ENCODE assay signal across 12 cellular contexts in genomic region chr9:130213898-130214761, GRCh38. TPM values are rescaled to one million over a fixed set of nuclear protein-coding genes. Genes with fewer than 3 reads are reported as not detected.
A peak's percentile ranks its signal among the peaks of the same experiment; 100 is the strongest.
DNase-seq lines count a peak whose midpoint lies in the region; TF ChIP-seq lines count a peak whose summit lies in the region.
"Had no signal": no experiment of that assay in that cellular context is flagged by ENCODE, and none has a peak within 500 bp of the region (broad histone marks: within the 10 kb centered on the region; RNA-seq: fewer than 3 reads in every experiment).

No MANE protein-coding gene starts in this region.

- no peaks in the 10 kb centered on the region for H3K9me3 ChIP-seq in SJCRH30 (replicated peaks)

- H3K36me3 ChIP-seq in SJCRH30 = peaks cover 18% of the 10 kb centered on the region

- H3K4me3 ChIP-seq in SJCRH30 (no peak overlapping the region), foreskin fibroblast (ENCODE audit: low read depth in 1 of 2, low read length in 2 of 2) (no peak overlapping the region)
- H3K4me3 ChIP-seq: GM12878 had no signal

- H3K27ac ChIP-seq in SJCRH30 = no peak overlapping the region

- DNase-seq in HK-2 (ENCODE audit: unreplicated experiment) = peak; percentile 60
- DNase-seq in SJCRH30 = peak; percentile 58 to 67
- peak; percentile 14 to 60 for DNase-seq in foreskin fibroblast
- peak; percentile 43 for DNase-seq in retina
- DNase-seq in activated effector memory CD4-positive, alpha-beta T cell treated with anti-CD3 and anti-CD28 coated beads, Interleukin-2, amount 50 U/mL, for 16 hours = no peak
- no peak for DNase-seq in cerebellar nuclear complex (lab: John Stamatoyannopoulos, UW)
- no peak for DNase-seq in NCI-H526 (lab: John Stamatoyannopoulos, UW)
- DNase-seq: activated CD8-positive, alpha-beta memory T cell treated with anti-CD3 and anti-CD28 coated beads, Interleukin-2, amount 50 U/mL, for 4 hours; anterior cingulate cortex; naive B cell had no signal

- TF ChIP-seq CTCF in foreskin fibroblast (IDR thresholded peaks at IDR 0.05; ENCODE audit: low read depth, low read length) = no peak

- peaks cover 14% of the 10 kb centered on the region for H3K4me1 ChIP-seq in SJCRH30

- no peaks in the 10 kb centered on the region for H3K27me3 ChIP-seq in SJCRH30

RNA-seq across cellular contexts. Expression of gene NCS1, which starts 41.9 kb away (rescaled TPM):
- total RNA-seq in SJCRH30 (2014; rRNA removed; shearing (Covaris generic)) = 86.2 and 89.2 TPM in 2 replicates

RNA-seq across cellular contexts. Expression of gene HMCN2, which starts 51.4 kb away (rescaled TPM):
- 5.6 and 5.8 TPM in 2 replicates for total RNA-seq in SJCRH30 (2014; rRNA removed; shearing (Covaris generic))
- total RNA-seq: GM12878, M059J had no signal

Comparison
In these comparisons a context has a peak if more than half of its experiments do, and no peak if none do; other contexts are left out.
1. DNase-seq: peak in HK-2 (single experiment), SJCRH30 (2 of 2), foreskin fibroblast (2 of 2) and retina (single experiment); none in activated effector memory CD4-positive, alpha-beta T cell treated with anti-CD3 and anti-CD28 coated beads, Interleukin-2, amount 50 U/mL, for 16 hours (single experiment), cerebellar nuclear complex (0 of 2) and NCI-H526 (0 of 2).